1 cellular context compared by ENCODE assay signal in genomic region chr3:10641760-10642159, GRCh38.
TF ChIP-seq lines count a peak whose summit lies in the region.

No MANE protein-coding gene starts in this region.

TF ChIP-seq in HEK293, 187 proteins besides CTCF, POLR2A, EP300 and RAD21 (continued from another document):
- TF ChIP-seq REST (tag by site-specific recombination; IDR thresholded peaks at IDR 0.05), result no peak
